In genomic region chr2:42786561-42787345, GRCh38 we compare ENCODE assay signal across 32 cellular contexts. TPM values are rescaled to one million over a fixed set of nuclear protein-coding genes. Genes with fewer than 3 reads are reported as not detected.
A peak's percentile ranks its signal among the peaks of the same experiment; 100 is the strongest.
DNase-seq lines count a peak whose midpoint lies in the region; TF ChIP-seq lines count a peak whose summit lies in the region.
"Had no signal": no experiment of that assay in that cellular context is flagged by ENCODE, and none has a peak within 500 bp of the region (broad histone marks: within the 10 kb centered on the region; RNA-seq: fewer than 3 reads in every experiment).

No MANE protein-coding gene starts in this region.

- H3K9ac ChIP-seq in endodermal cell (ENCODE audit: extremely low read depth, low read length, poor library complexity, severe bottlenecking) = no peak overlapping the region
- H3K9ac ChIP-seq in mucosa of rectum (ENCODE audit: low read depth in 1 of 2, low read length in 2 of 2) = no peak overlapping the region

- H3K27me3 Mint-ChIP-seq in endodermal cell (ENCODE audit: insufficient read depth) = peaks cover 19% of the 10 kb centered on the region

- H3K4me1 Mint-ChIP-seq in endodermal cell = peaks cover 5% of the 10 kb centered on the region

- WGBS in endodermal cell (ENCODE audit: insufficient coverage in 1 of 2, insufficient read length in 1 of 2), 2 experiments = 73 to 87% methylated on average over 5 to 15 of the region's 15 CpGs

- H3K27me3 ChIP-seq in endodermal cell (ENCODE audit: control insufficient read depth, insufficient read depth, low read length, poor library complexity, severe bottlenecking) (peaks cover 4% of the 10 kb centered on the region), mucosa of rectum (ENCODE audit: control insufficient read depth in 2 of 2, insufficient read depth in 2 of 2, low read length in 2 of 2) (no peaks in the 10 kb centered on the region)
- H3K27me3 ChIP-seq: upper lobe of left lung had no signal

- no peaks in the 10 kb centered on the region for H3K4me1 ChIP-seq in endodermal cell (ENCODE audit: control insufficient read depth, insufficient read depth, low read length)
- H3K4me1 ChIP-seq in mucosa of rectum (ENCODE audit: control insufficient read depth in 2 of 2, insufficient read depth in 2 of 2, low read length in 2 of 2) = peaks cover 11 to 12% of the 10 kb centered on the region in 2 donors

- H3K9me3 Mint-ChIP-seq in endodermal cell = peaks cover 14% of the 10 kb centered on the region
- H3K9me3 Mint-ChIP-seq: activated CD8-positive, alpha-beta T cell treated with anti-CD3 and anti-CD28 coated beads for 36 hours; activated naive CD8-positive, alpha-beta T cell treated with anti-CD3 and anti-CD28 coated beads for 36 hours had no signal

- H3K27ac ChIP-seq in endodermal cell (ENCODE audit: low read depth, low read length) = no peak overlapping the region
- peak overlapping the region; percentile 13 to 21 for H3K27ac ChIP-seq in mucosa of rectum (ENCODE audit: low read depth in 2 of 2, low read length in 2 of 2)
- H3K27ac ChIP-seq: gastrocnemius medialis, HL-60, upper lobe of left lung had no signal

- peaks cover 7% of the 10 kb centered on the region for H3K9me3 ChIP-seq in endodermal cell (ENCODE audit: control insufficient read depth, low read length)
- no peaks in the 10 kb centered on the region for H3K9me3 ChIP-seq in mucosa of rectum (ENCODE audit: control insufficient read depth in 2 of 2, low read length in 2 of 2)
- H3K9me3 ChIP-seq: Caco-2, gastrocnemius medialis, upper lobe of left lung had no signal

- peaks cover 19% of the 10 kb centered on the region for H3K36me3 Mint-ChIP-seq in endodermal cell (ENCODE audit: low read depth)

- no peak overlapping the region for H3K27ac Mint-ChIP-seq in endodermal cell
- H3K27ac Mint-ChIP-seq: activated CD8-positive, alpha-beta T cell treated with anti-CD3 and anti-CD28 coated beads for 36 hours; activated naive CD8-positive, alpha-beta T cell treated with anti-CD3 and anti-CD28 coated beads for 36 hours; T-helper 17 cell had no signal

- H3K36me3 ChIP-seq in endodermal cell (ENCODE audit: control insufficient read depth, insufficient read depth, low read length) (no peaks in the 10 kb centered on the region), mucosa of rectum (ENCODE audit: control insufficient read depth in 2 of 2, insufficient read depth in 2 of 2, low read length in 2 of 2) (peaks cover 0 to 4% of the 10 kb centered on the region in 2 donors)
- H3K36me3 ChIP-seq: gastrocnemius medialis, upper lobe of left lung had no signal

- peak; percentile 49 for DNase-seq in activated CD8-positive, alpha-beta memory T cell treated with anti-CD3 and anti-CD28 coated beads for 24 hours
- no peak for DNase-seq in activated CD8-positive, alpha-beta memory T cell treated with anti-CD3 and anti-CD28 coated beads, Interleukin-2, amount 50 U/mL, for 48 hours
- DNase-seq in endodermal cell (peak; percentile 54), ureter (ENCODE audit: low spot score) (peak; percentile 38), NCI-H128 (lab: John Stamatoyannopoulos, UW; ENCODE audit: unreplicated experiment) (no peak), NCI-H187 (lab: John Stamatoyannopoulos, UW) (no peak)
- DNase-seq in activated naive CD4-positive, alpha-beta T cell treated with Interleukin-2 at 50 U/mL for 16 hours = no peak
- DNase-seq: 8988T; activated CD8-positive, alpha-beta T cell treated with anti-CD3 and anti-CD28 coated beads for 36 hours; activated effector memory CD4-positive, alpha-beta T cell treated with anti-CD3 and anti-CD28 coated beads, Interleukin-2, amount 50 U/mL, for 16 hours; activated naive CD8-positive, alpha-beta T cell treated with anti-CD3 and anti-CD28 coated beads for 36 hours; anterior cingulate cortex; Caco-2; DMS53; gastrocnemius medialis; GOT3; Karpas-422; left cardiac atrium; NCI-H1417 treated with DMSO at 0.1 percent for 48 hours; NCI-H2081; NCI-H69; PC-3; stimulated activated CD4-positive, alpha-beta T cell treated with anti-CD3 and anti-CD28 coated beads, Interleukin-12 subunit alpha, Interleukin-12 subunit beta, amount 100 ng/mL, for 4 hours; stimulated activated CD4-positive, alpha-beta T cell treated with anti-CD3 and anti-CD28 coated beads, Interleukin-4, amount 100 ng/mL, for 1 hour; T-helper 17 cell; upper lobe of left lung had no signal

- no peak overlapping the region for H3K4me3 Mint-ChIP-seq in endodermal cell
- H3K4me3 Mint-ChIP-seq: activated CD8-positive, alpha-beta T cell treated with anti-CD3 and anti-CD28 coated beads for 36 hours; activated naive CD8-positive, alpha-beta T cell treated with anti-CD3 and anti-CD28 coated beads for 36 hours; CD14-positive monocyte; T-helper 17 cell had no signal

- no peak for TF ChIP-seq CTCF in endodermal cell (conservative IDR thresholded peaks at IDR 0.05)

- no peak overlapping the region for H3K4me3 ChIP-seq in endodermal cell (ENCODE audit: low read length)
- H3K4me3 ChIP-seq in mucosa of rectum (ENCODE audit: low read length in 2 of 2) = no peak overlapping the region
- H3K4me3 ChIP-seq: gastrocnemius medialis, upper lobe of left lung had no signal

RNA-seq across cellular contexts. Expression of gene HAAO, which starts 5.6 kb away (rescaled TPM):
- total RNA-seq in endodermal cell (10 to 100 TPM; 13.4 to 24.2 TPM), ureter (14.1 TPM)
- polyA plus RNA-seq in endodermal cell (2013, experiment 1 of 2) = 6.8 TPM
- polyA plus RNA-seq in endodermal cell (2013, experiment 2 of 2) = 7.2 TPM
- total RNA-seq: bronchial epithelial cell, G401, PC-3 had no signal

RNA-seq across cellular contexts. Expression of gene OXER1, which starts 22.8 kb away (rescaled TPM):
- total RNA-seq in endodermal cell (1 to 10 TPM; 3.5 to 6.5 TPM), ureter (3.1 TPM)
- polyA plus RNA-seq in endodermal cell (2013, experiment 1 of 2) = 2.4 TPM
- polyA plus RNA-seq in endodermal cell (2013, experiment 2 of 2) = 2.1 TPM
- total RNA-seq: bronchial epithelial cell, G401, PC-3 had no signal
- polyA plus RNA-seq: fibroblast of lung had no signal

Comparison
In these comparisons a context has a peak if more than half of its experiments do, and no peak if none do; other contexts are left out.
1. DNase-seq: peak in activated CD8-positive, alpha-beta memory T cell treated with anti-CD3 and anti-CD28 coated beads for 24 hours (single experiment), endodermal cell (single experiment) and ureter (single experiment); none in activated CD8-positive, alpha-beta memory T cell treated with anti-CD3 and anti-CD28 coated beads, Interleukin-2, amount 50 U/mL, for 48 hours (single experiment), activated naive CD4-positive, alpha-beta T cell treated with Interleukin-2 at 50 U/mL for 16 hours (single experiment), NCI-H128 (single experiment) and NCI-H187 (0 of 2).